ENCODE assay signal across 8 cellular contexts in the genomic region with DNA sequence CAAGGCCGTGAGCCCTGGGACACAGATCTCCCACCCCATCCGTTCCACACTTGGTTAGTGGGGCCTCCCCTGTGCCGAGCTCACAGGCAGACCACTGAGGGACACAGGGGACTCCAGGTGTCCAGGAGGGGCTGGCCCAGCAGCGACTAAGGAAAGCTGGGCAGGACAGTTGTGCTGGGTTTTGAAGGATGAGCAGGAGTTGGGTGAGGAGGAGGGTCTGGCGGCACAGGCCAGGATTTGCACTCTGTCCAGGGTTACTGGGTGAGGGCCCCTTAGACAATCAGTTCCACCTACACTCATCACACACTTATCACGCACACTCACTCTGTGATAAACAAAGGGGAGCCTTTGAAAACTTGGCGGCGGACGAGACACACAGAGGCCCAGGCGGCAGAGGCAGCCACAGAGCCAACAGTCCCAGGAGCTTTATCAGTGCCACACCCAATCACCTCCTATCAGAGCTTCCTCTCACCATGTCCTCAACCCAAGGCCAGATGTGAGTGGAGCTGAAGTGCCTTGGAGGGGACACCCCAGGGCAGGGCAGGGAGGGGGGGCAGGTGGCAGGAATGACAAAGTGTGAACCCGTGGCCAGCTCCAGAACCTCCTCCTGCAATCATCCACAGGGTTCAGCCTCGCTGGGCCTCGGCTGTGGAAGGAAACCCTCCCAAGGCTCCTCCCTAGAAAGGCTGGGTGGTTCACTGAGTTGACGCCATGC. TPM values are rescaled to one million over a fixed set of nuclear protein-coding genes. Genes with fewer than 3 reads are reported as not detected.
DNase-seq lines count a peak whose midpoint lies in the region; ATAC-seq, FAIRE-seq and TF ChIP-seq lines count a peak whose summit lies in the region.

No MANE protein-coding gene starts in this region.

- no peaks in the 10 kb centered on the region for H3K27me3 Mint-ChIP-seq in activated CD8-positive, alpha-beta T cell treated with anti-CD3 and anti-CD28 coated beads for 36 hours

- ATAC-seq in HG02588 (IDR thresholded peaks at IDR 0.05; ENCODE audit: unreplicated experiment) = peak; percentile 17
- peak; percentile 50 for ATAC-seq in activated CD8-positive, alpha-beta T cell treated with anti-CD3 and anti-CD28 coated beads for 36 hours
- ATAC-seq in left colon = peak; percentile 82

- FAIRE-seq in urothelium cell line (lab: Jason Lieb, UNC) = no peak

- peaks cover 78% of the 10 kb centered on the region for H3K4me1 Mint-ChIP-seq in activated CD8-positive, alpha-beta T cell treated with anti-CD3 and anti-CD28 coated beads for 36 hours (ENCODE audit: low read depth)

- peaks cover 83% of the 10 kb centered on the region for H4K20me1 ChIP-seq in BLaER1

- H3K27ac ChIP-seq in BLaER1 = peak overlapping the region; percentile 95
- peak overlapping the region; percentile 55 for H3K27ac ChIP-seq in thymus (ENCODE audit: low read depth)

- H3K27ac Mint-ChIP-seq in activated CD8-positive, alpha-beta T cell treated with anti-CD3 and anti-CD28 coated beads for 36 hours = peak overlapping the region; percentile 92

- POLR2A ChIA-PET in activated CD8-positive, alpha-beta T cell treated with anti-CD3 and anti-CD28 coated beads for 36 hours (lab: Charles Lee) = interaction anchor here (1.0 to 7.0 kb wide), 10 partner anchors 9 to 446 kb away, joined by 3 to 55 read pairs (median 4); a partner anchor contains a TSS
- POLR2A ChIA-PET in GM10248 (lab: Yijun Ruan, JAX) = no interaction called here

- CTCF ChIA-PET in activated CD8-positive, alpha-beta T cell treated with anti-CD3 and anti-CD28 coated beads for 36 hours (lab: Charles Lee) = interaction anchor here (0.6 to 8.2 kb wide), 5 partner anchors 12 to 62 kb away, joined by 3 to 64 read pairs (median 3); no protein-coding TSS in a partner anchor
- CTCF ChIA-PET in GM10248 (lab: Yijun Ruan, JAX) = interaction anchor here (1.0 to 9.4 kb wide), 5 partner anchors 13 to 399 kb away, joined by 3 to 77 read pairs (median 4); no protein-coding TSS in a partner anchor

- DNase-seq in activated CD8-positive, alpha-beta T cell treated with anti-CD3 and anti-CD28 coated beads for 36 hours = peak; percentile 88
- peak; percentile 63 to 75 for DNase-seq in left colon
- no peak for DNase-seq in GM10248 (ENCODE audit: extremely low spot score)
- DNase-seq in NCI-H1092 (lab: John Stamatoyannopoulos, UW) = no peak
- no peak for DNase-seq in urothelium cell line (ENCODE audit: low spot score)

- H3K27me3 ChIP-seq in BLaER1 (no peaks in the 10 kb centered on the region), thymus (ENCODE audit: control insufficient read depth, insufficient read depth) (no peaks in the 10 kb centered on the region)

- H3K9me3 ChIP-seq in BLaER1 (no peaks in the 10 kb centered on the region), thymus (ENCODE audit: control insufficient read depth) (no peaks in the 10 kb centered on the region)

- intact Hi-C loops in activated CD8-positive, alpha-beta T cell treated with anti-CD3 and anti-CD28 coated beads for 36 hours (cut with micrococcal nuclease) = no loop called here
- intact Hi-C loops in left colon (cut with DNase I, micrococcal nuclease) = no loop called here

- H3K4me3 Mint-ChIP-seq in activated CD8-positive, alpha-beta T cell treated with anti-CD3 and anti-CD28 coated beads for 36 hours = peak overlapping the region; percentile 86

- H3K9ac ChIP-seq in BLaER1 = peak overlapping the region; percentile 80

- peaks cover 13% of the 10 kb centered on the region for H3K36me3 Mint-ChIP-seq in activated CD8-positive, alpha-beta T cell treated with anti-CD3 and anti-CD28 coated beads for 36 hours (ENCODE audit: low read depth)

- no peak for TF ChIP-seq CTCF in activated CD8-positive, alpha-beta T cell treated with anti-CD3 and anti-CD28 coated beads for 36 hours (IDR thresholded peaks at IDR 0.05)
- no peak for TF ChIP-seq CTCF in GM10248 (IDR thresholded peaks at IDR 0.05; ENCODE audit: control extremely low read depth, extremely low read depth, low read depth, missing control alignments)

- H3K36me3 ChIP-seq in BLaER1 = peaks cover 31% of the 10 kb centered on the region
- no peaks in the 10 kb centered on the region for H3K36me3 ChIP-seq in thymus (ENCODE audit: control insufficient read depth, insufficient read depth)

- peak overlapping the region; percentile 100 for H3K4me2 ChIP-seq in BLaER1

- H3K4me1 ChIP-seq in BLaER1 = peaks cover 96% of the 10 kb centered on the region
- H3K4me1 ChIP-seq in thymus (ENCODE audit: control insufficient read depth, insufficient read depth, low read length) = peaks cover 27% of the 10 kb centered on the region

- no peaks in the 10 kb centered on the region for H3K9me3 Mint-ChIP-seq in activated CD8-positive, alpha-beta T cell treated with anti-CD3 and anti-CD28 coated beads for 36 hours

- H3K4me3 ChIP-seq in BLaER1 = peak overlapping the region; percentile 63
- no peak overlapping the region for H3K4me3 ChIP-seq in thymus (ENCODE audit: low read length)

- WGBS in thymus = 79% methylated on average over 14 of the region's 14 CpGs

RNA-seq across cellular contexts. Expression of a gene that starts 26.6 kb away (rescaled TPM):
- total RNA-seq in activated CD8-positive, alpha-beta T cell treated with anti-CD3 and anti-CD28 coated beads for 36 hours = 100 to 1,000 TPM in 1 of 2 experiments, 10 to 100 TPM in 1; 95.2 to 102 TPM
- total RNA-seq in left colon = 10 to 100 TPM; 34.3 to 37.2 TPM
- 37.9 TPM for polyA plus RNA-seq in thymus

Comparison
In these comparisons a context has a peak if more than half of its experiments do, and no peak if none do; other contexts are left out.
1. ATAC-seq: peak in every context shown above with its lines; median percentile 82 in left colon; 50 in activated CD8-positive, alpha-beta T cell treated with anti-CD3 and anti-CD28 coated beads for 36 hours; 17 in HG02588.
2. DNase-seq: peak in activated CD8-positive, alpha-beta T cell treated with anti-CD3 and anti-CD28 coated beads for 36 hours (single experiment) and left colon (2 of 2); none in GM10248 (single experiment), NCI-H1092 (single experiment) and urothelium cell line (single experiment).